23 cellular contexts compared by ENCODE assay signal in the genomic region with DNA sequence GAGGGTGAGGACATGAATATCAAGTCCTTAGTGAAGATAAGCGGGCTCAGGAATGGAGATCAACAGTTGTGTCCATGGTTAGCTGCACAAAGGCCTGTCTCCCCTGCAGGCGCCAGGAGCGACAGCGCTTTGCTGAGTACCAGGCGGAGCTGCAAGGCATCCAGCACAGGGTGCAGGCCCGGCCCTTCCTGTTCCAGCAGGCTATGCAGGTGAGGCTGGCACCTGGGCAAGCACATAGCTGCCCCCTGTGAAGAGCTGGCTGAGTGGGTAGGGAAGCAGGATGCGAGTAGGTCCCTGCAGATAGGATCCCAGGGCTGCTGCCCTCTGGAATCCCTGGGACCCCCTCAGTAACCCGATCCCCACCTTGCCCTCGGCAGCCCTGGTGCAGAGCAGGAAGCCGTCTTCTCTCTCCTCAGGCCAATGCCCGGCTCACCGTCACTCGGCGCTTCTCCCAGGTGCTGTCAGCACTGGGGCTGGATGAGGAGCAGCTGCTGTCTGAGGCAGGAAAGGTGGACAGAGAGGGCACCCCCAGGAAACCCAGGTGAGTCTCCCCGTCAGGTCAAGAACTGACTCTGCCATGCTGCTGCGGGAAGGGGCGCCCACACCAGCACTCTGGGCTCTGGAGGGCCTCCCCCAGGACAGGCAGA. TPM values are rescaled to one million over a fixed set of nuclear protein-coding genes. Genes with fewer than 3 reads are reported as not detected.
DNase-seq lines count a peak whose midpoint lies in the region; ATAC-seq lines count a peak whose summit lies in the region.
"Had no signal": no experiment of that assay in that cellular context is flagged by ENCODE, and none has a peak within 500 bp of the region (broad histone marks: within the 10 kb centered on the region; RNA-seq: fewer than 3 reads in every experiment).

No MANE protein-coding gene starts in this region.

- H3K27ac Mint-ChIP-seq in activated CD4-positive, alpha-beta T cell treated with anti-CD3 and anti-CD28 coated beads, Interleukin-2, amount 10 ng/mL, durations not matched to agents 7 days and 5 days = peak overlapping the region; percentile 84
- H3K27ac Mint-ChIP-seq in natural killer cell treated with Interleukin-12 subunit alpha and Interleukin-12 subunit beta and Interleukin-15 and Interleukin-18, amount 100 ng/mL, for 72 hours = no peak overlapping the region

- H3K4me3 Mint-ChIP-seq in activated CD4-positive, alpha-beta T cell treated with anti-CD3 and anti-CD28 coated beads, Interleukin-2, amount 10 ng/mL, durations not matched to agents 7 days and 5 days = no peak overlapping the region
- H3K4me3 Mint-ChIP-seq in natural killer cell treated with Interleukin-12 subunit alpha and Interleukin-12 subunit beta and Interleukin-15 and Interleukin-18, amount 100 ng/mL, for 72 hours = no peak overlapping the region

- H3K9ac ChIP-seq in BLaER1 (no peak overlapping the region; the same call in 1 of the 2 replicates), NT2/D1 (ENCODE audit: insufficient read length, low read depth) (peak overlapping the region; percentile 58)

- no peak for ATAC-seq in natural killer cell treated with Interleukin-12 subunit alpha and Interleukin-12 subunit beta and Interleukin-15 and Interleukin-18, amount 100 ng/mL, for 72 hours
- ATAC-seq: pancreas had no signal

- POLR2A ChIA-PET in activated CD4-positive, alpha-beta T cell treated with anti-CD3 and anti-CD28 coated beads, Interleukin-2, amount 10 ng/mL, durations not matched to agents 7 days and 5 days (lab: Charles Lee) = no interaction called here

- no peaks in the 10 kb centered on the region for H3K9me3 Mint-ChIP-seq in activated CD4-positive, alpha-beta T cell treated with anti-CD3 and anti-CD28 coated beads, Interleukin-2, amount 10 ng/mL, durations not matched to agents 7 days and 5 days
- H3K9me3 Mint-ChIP-seq in natural killer cell treated with Interleukin-12 subunit alpha and Interleukin-12 subunit beta and Interleukin-15 and Interleukin-18, amount 100 ng/mL, for 72 hours = no peaks in the 10 kb centered on the region
- H3K9me3 Mint-ChIP-seq: activated T-helper 1 cell treated with anti-CD3 and anti-CD28 coated beads, Interleukin-12 subunit alpha, Interleukin-12 subunit beta, Interleukin-2, Interleukin-4 antibody, amounts not matched to agents 30 ng/mL and 10 ng/mL and 1 ng/mL, durations not matched to agents 14 hours and 24 hours and 36 hours; CD4-positive, alpha-beta memory T cell; immature natural killer cell had no signal

- H3K36me3 ChIP-seq in BLaER1 = peaks cover 9% of the 10 kb centered on the region
- H3K36me3 ChIP-seq in NT2/D1 (ENCODE audit: insufficient read depth, insufficient read length, low read length) = peaks cover 3% of the 10 kb centered on the region
- H3K36me3 ChIP-seq: pancreas had no signal

- no peaks in the 10 kb centered on the region for H3K27me3 Mint-ChIP-seq in activated CD4-positive, alpha-beta T cell treated with anti-CD3 and anti-CD28 coated beads, Interleukin-2, amount 10 ng/mL, durations not matched to agents 7 days and 5 days
- H3K27me3 Mint-ChIP-seq in natural killer cell treated with Interleukin-12 subunit alpha and Interleukin-12 subunit beta and Interleukin-15 and Interleukin-18, amount 100 ng/mL, for 72 hours = no peaks in the 10 kb centered on the region
- H3K27me3 Mint-ChIP-seq: CD4-positive, alpha-beta memory T cell had no signal

- DNase-seq in activated CD4-positive, alpha-beta T cell treated with anti-CD3 and anti-CD28 coated beads, Interleukin-2, amount 10 ng/mL, durations not matched to agents 7 days and 5 days = no peak
- no peak for DNase-seq in activated CD4-positive, alpha-beta T cell treated with anti-CD3 and anti-CD28 coated beads for 1 hour
- DNase-seq in NT2/D1 (ENCODE audit: low read depth, low spot score) (no peak), germinal center (ENCODE audit: low spot score) (no peak), NCI-H2081 (lab: John Stamatoyannopoulos, UW) (no peak), activated gamma-delta T cell (lab: John Stamatoyannopoulos, UW) (no peak)
- peak; percentile 55 for DNase-seq in natural killer cell treated with Interleukin-12 subunit alpha and Interleukin-12 subunit beta and Interleukin-15 and Interleukin-18, amount 100 ng/mL, for 72 hours (ENCODE audit: low spot score)
- DNase-seq: activated CD4-positive, alpha-beta T cell treated with anti-CD3 and anti-CD28 coated beads, Interleukin-2, amount 50 U/mL, for 48 hours; GF-D8; immature natural killer cell; MG63; NCI-H1417 treated with DMSO at 0.1 percent for 48 hours; NCI-H82; pancreas; PC-9; SIG-M5; sigmoid colon had no signal

- peaks cover 19% of the 10 kb centered on the region for H4K20me1 ChIP-seq in BLaER1

- peak overlapping the region; percentile 79 for H3K4me2 ChIP-seq in BLaER1
- H3K4me2 ChIP-seq: PC-9 had no signal

- CTCF ChIA-PET in activated CD4-positive, alpha-beta T cell treated with anti-CD3 and anti-CD28 coated beads, Interleukin-2, amount 10 ng/mL, durations not matched to agents 7 days and 5 days (lab: Charles Lee) = interaction anchor here (1.0 to 8.2 kb wide), 4 partner anchors 69 to 178 kb away, joined by 3 to 40 read pairs (median 5); a partner anchor contains a TSS

- H3K36me3 Mint-ChIP-seq in activated CD4-positive, alpha-beta T cell treated with anti-CD3 and anti-CD28 coated beads, Interleukin-2, amount 10 ng/mL, durations not matched to agents 7 days and 5 days (ENCODE audit: low read depth) = peaks cover 12% of the 10 kb centered on the region
- peaks cover 17% of the 10 kb centered on the region for H3K36me3 Mint-ChIP-seq in natural killer cell treated with Interleukin-12 subunit alpha and Interleukin-12 subunit beta and Interleukin-15 and Interleukin-18, amount 100 ng/mL, for 72 hours

- H3K27ac ChIP-seq in BLaER1 = peak overlapping the region; percentile 55
- H3K27ac ChIP-seq: pancreas, PC-9, sigmoid colon, VCaP had no signal

- H3K4me3 ChIP-seq in BLaER1 (no peak overlapping the region), NT2/D1 (ENCODE audit: insufficient read length, low read depth) (no peak overlapping the region)
- H3K4me3 ChIP-seq: MG63, pancreas, PC-9, sigmoid colon had no signal

- H3K9me3 ChIP-seq in BLaER1 (no peaks in the 10 kb centered on the region), NT2/D1 (ENCODE audit: insufficient read depth, low read length) (no peaks in the 10 kb centered on the region)
- H3K9me3 ChIP-seq: MG63, pancreas, sigmoid colon had no signal

- H3K4me1 ChIP-seq in BLaER1 = peaks cover 65% of the 10 kb centered on the region
- peaks cover 6% of the 10 kb centered on the region for H3K4me1 ChIP-seq in NT2/D1 (ENCODE audit: insufficient read depth, insufficient read length)

- peaks cover 51% of the 10 kb centered on the region for H3K4me1 Mint-ChIP-seq in activated CD4-positive, alpha-beta T cell treated with anti-CD3 and anti-CD28 coated beads, Interleukin-2, amount 10 ng/mL, durations not matched to agents 7 days and 5 days
- peaks cover 26 to 27% of the 10 kb centered on the region in 2 donors for H3K4me1 Mint-ChIP-seq in natural killer cell treated with Interleukin-12 subunit alpha and Interleukin-12 subunit beta and Interleukin-15 and Interleukin-18, amount 100 ng/mL, for 72 hours (ENCODE audit: low read depth in 2 of 2)

- no peaks in the 10 kb centered on the region for H3K27me3 ChIP-seq in BLaER1
- no peaks in the 10 kb centered on the region for H3K27me3 ChIP-seq in NT2/D1 (ENCODE audit: insufficient read depth, insufficient read length)
- H3K27me3 ChIP-seq: MG63, pancreas had no signal

RNA-seq across cellular contexts. Expression of a gene that starts 2.6 kb away (rescaled TPM):
- 10 to 100 TPM; 79.6 to 81.7 TPM for total RNA-seq in activated CD4-positive, alpha-beta T cell treated with anti-CD3 and anti-CD28 coated beads, Interleukin-2, amount 10 ng/mL, durations not matched to agents 7 days and 5 days
- total RNA-seq in natural killer cell treated with Interleukin-12 subunit alpha and Interleukin-12 subunit beta and Interleukin-15 and Interleukin-18, amount 100 ng/mL, for 72 hours = 100 to 1,000 TPM in 1 of 2 donors, 10 to 100 TPM in 1; 72.9 to 107 TPM

RNA-seq across cellular contexts. Expression of a gene that starts 13.6 kb away (rescaled TPM):
- total RNA-seq in activated CD4-positive, alpha-beta T cell treated with anti-CD3 and anti-CD28 coated beads, Interleukin-2, amount 10 ng/mL, durations not matched to agents 7 days and 5 days = not detected
- total RNA-seq in natural killer cell treated with Interleukin-12 subunit alpha and Interleukin-12 subunit beta and Interleukin-15 and Interleukin-18, amount 100 ng/mL, for 72 hours = not detected
- total RNA-seq: activated T-helper 1 cell treated with anti-CD3 and anti-CD28 coated beads, Interleukin-12 subunit alpha, Interleukin-12 subunit beta, Interleukin-2, Interleukin-4 antibody, amounts not matched to agents 30 ng/mL and 10 ng/mL and 1 ng/mL, durations not matched to agents 14 hours and 24 hours and 36 hours; cardiac septum; CD4-positive, alpha-beta memory T cell; liver; PC-9 had no signal

RNA-seq across cellular contexts. Expression of a gene that starts 39.7 kb away (rescaled TPM):
- total RNA-seq in activated CD4-positive, alpha-beta T cell treated with anti-CD3 and anti-CD28 coated beads, Interleukin-2, amount 10 ng/mL, durations not matched to agents 7 days and 5 days = 100 to 1,000 TPM; 190 to 218 TPM
- 10 to 100 TPM; 88.5 to 95.6 TPM for total RNA-seq in natural killer cell treated with Interleukin-12 subunit alpha and Interleukin-12 subunit beta and Interleukin-15 and Interleukin-18, amount 100 ng/mL, for 72 hours

RNA-seq across cellular contexts. Expression of a gene that starts 40.0 kb away (rescaled TPM):
- total RNA-seq in activated CD4-positive, alpha-beta T cell treated with anti-CD3 and anti-CD28 coated beads, Interleukin-2, amount 10 ng/mL, durations not matched to agents 7 days and 5 days = 10 to 100 TPM; 32.7 to 36.3 TPM
- total RNA-seq in natural killer cell treated with Interleukin-12 subunit alpha and Interleukin-12 subunit beta and Interleukin-15 and Interleukin-18, amount 100 ng/mL, for 72 hours = 10 to 100 TPM; 15.4 to 24.7 TPM

RNA-seq across cellular contexts. Expression of a gene that starts 43.1 kb away (rescaled TPM):
- total RNA-seq in activated CD4-positive, alpha-beta T cell treated with anti-CD3 and anti-CD28 coated beads, Interleukin-2, amount 10 ng/mL, durations not matched to agents 7 days and 5 days = 10 to 100 TPM; 50.4 to 54.4 TPM
- total RNA-seq in natural killer cell treated with Interleukin-12 subunit alpha and Interleukin-12 subunit beta and Interleukin-15 and Interleukin-18, amount 100 ng/mL, for 72 hours = 10 to 100 TPM; 69.6 to 82.1 TPM
